ENCODE assay signal across 8 cellular contexts in the genomic region with DNA sequence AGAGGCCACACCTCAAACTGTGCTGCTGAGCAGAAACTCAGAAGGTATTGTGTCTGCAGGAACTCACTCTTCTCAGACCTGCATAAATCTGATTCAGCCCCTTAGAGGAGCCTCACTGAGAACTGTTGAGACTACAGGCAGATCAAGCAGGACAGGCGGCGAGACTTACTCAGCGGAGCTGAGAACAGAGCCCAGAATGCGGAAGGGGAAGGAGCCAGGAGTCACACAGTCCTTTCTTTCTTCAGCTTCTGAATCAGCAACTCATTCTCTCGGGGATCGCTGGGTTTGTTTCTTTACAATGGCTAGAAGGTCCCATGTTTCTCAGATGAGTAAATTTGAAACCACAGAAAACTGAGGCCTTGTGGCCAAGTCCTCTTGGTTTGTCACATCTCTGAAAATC. TPM values are rescaled to one million over a fixed set of nuclear protein-coding genes. Genes with fewer than 3 reads are reported as not detected.
DNase-seq lines count a peak whose midpoint lies in the region; ATAC-seq and TF ChIP-seq lines count a peak whose summit lies in the region.

No MANE protein-coding gene starts in this region.

- H3K36me3 ChIP-seq in parathyroid adenoma (ENCODE audit: control insufficient read depth, insufficient read depth, low read length): no peaks in the 10 kb centered on the region

- H3K79me2 ChIP-seq in parathyroid adenoma: no peaks in the 10 kb centered on the region

- H3K4me1 ChIP-seq in parathyroid adenoma: peaks cover 29% of the 10 kb centered on the region

- no peak overlapping the region for H3K9ac ChIP-seq in parathyroid adenoma

- peak overlapping the region; percentile 81 for H2AFZ ChIP-seq in parathyroid adenoma

- ATAC-seq in HG02973 (IDR thresholded peaks at IDR 0.05; ENCODE audit: unreplicated experiment) (peak; percentile 97), SK-N-SH treated with all-trans-retinoic acid at 6 μM for 48 hours (peak; percentile 68)

- TF ChIP-seq CTCF in fibroblast of pulmonary artery (IDR thresholded peaks at IDR 0.05; ENCODE audit: low read length, missing control alignments): no peak
- TF ChIP-seq CTCF in parathyroid adenoma (IDR thresholded peaks at IDR 0.05): no peak

- H3K27ac ChIP-seq in parathyroid adenoma: peak overlapping the region; percentile 84

- H3K9me3 ChIP-seq in parathyroid adenoma (ENCODE audit: control insufficient read depth, low read length): no peaks in the 10 kb centered on the region

- H3K27me3 ChIP-seq in parathyroid adenoma (ENCODE audit: control insufficient read depth, insufficient read depth, low read length): no peaks in the 10 kb centered on the region

- H3K4me3 ChIP-seq in fibroblast of pulmonary artery (replicated peaks; ENCODE audit: low read depth, low read length): no peak overlapping the region
- no peak overlapping the region for H3K4me3 ChIP-seq in parathyroid adenoma (ENCODE audit: low read depth, low read length)

- DNase-seq in stimulated activated naive CD4-positive, alpha-beta T cell treated with Interleukin-2 at 50 U/mL for 16 hours (lab: John Stamatoyannopoulos, UW): peak; percentile 22
- DNase-seq in stimulated activated naive CD4-positive, alpha-beta T cell (lab: John Stamatoyannopoulos, UW): no peak
- DNase-seq in fibroblast of pulmonary artery (ENCODE audit: low read depth) (peak; percentile 87), A172 (ENCODE audit: low spot score) (no peak), NCI-H1105 treated with DMSO at 0.1 percent for 48 hours (lab: John Stamatoyannopoulos, UW) (no peak)

- H3K4me2 ChIP-seq in parathyroid adenoma (ENCODE audit: low read length): no peak overlapping the region

TF ChIP-seq in SK-N-SH treated with all-trans-retinoic acid at 6 μM for 48 hours, 23 proteins besides CTCF, POLR2A, EP300 and RAD21:
- TF ChIP-seq POU6F1 (CRISPR knock-in tag; IDR thresholded peaks at IDR 0.05; ENCODE audit: borderline replicate concordance, low read depth): no peak
- TF ChIP-seq ARNTL (CRISPR knock-in tag; IDR thresholded peaks at IDR 0.05; ENCODE audit: borderline replicate concordance, low read depth): no peak
- TF ChIP-seq CSDC2 (CRISPR knock-in tag; IDR thresholded peaks at IDR 0.05): no peak
- TF ChIP-seq BACH2 (CRISPR knock-in tag; IDR thresholded peaks at IDR 0.05; ENCODE audit: borderline replicate concordance): no peak
- TF ChIP-seq ZNF565 (CRISPR knock-in tag; conservative IDR thresholded peaks at IDR 0.05; ENCODE audit: low read depth): no peak
- TF ChIP-seq ZFP30 (CRISPR knock-in tag; IDR thresholded peaks at IDR 0.05): no peak
- no peak for TF ChIP-seq RARB (CRISPR knock-in tag; IDR thresholded peaks at IDR 0.05)
- TF ChIP-seq TOX (CRISPR knock-in tag; IDR thresholded peaks at IDR 0.05; ENCODE audit: borderline replicate concordance): no peak
- TF ChIP-seq ISL1 (CRISPR knock-in tag; IDR thresholded peaks at IDR 0.05): no peak
- TF ChIP-seq CSRNP3 (CRISPR knock-in tag; IDR thresholded peaks at IDR 0.05): no peak
- no peak for TF ChIP-seq SNAI2 (CRISPR knock-in tag; IDR thresholded peaks at IDR 0.05)
- no peak for TF ChIP-seq ZC3H10 (CRISPR knock-in tag; IDR thresholded peaks at IDR 0.05)
- TF ChIP-seq, protein P1, sequence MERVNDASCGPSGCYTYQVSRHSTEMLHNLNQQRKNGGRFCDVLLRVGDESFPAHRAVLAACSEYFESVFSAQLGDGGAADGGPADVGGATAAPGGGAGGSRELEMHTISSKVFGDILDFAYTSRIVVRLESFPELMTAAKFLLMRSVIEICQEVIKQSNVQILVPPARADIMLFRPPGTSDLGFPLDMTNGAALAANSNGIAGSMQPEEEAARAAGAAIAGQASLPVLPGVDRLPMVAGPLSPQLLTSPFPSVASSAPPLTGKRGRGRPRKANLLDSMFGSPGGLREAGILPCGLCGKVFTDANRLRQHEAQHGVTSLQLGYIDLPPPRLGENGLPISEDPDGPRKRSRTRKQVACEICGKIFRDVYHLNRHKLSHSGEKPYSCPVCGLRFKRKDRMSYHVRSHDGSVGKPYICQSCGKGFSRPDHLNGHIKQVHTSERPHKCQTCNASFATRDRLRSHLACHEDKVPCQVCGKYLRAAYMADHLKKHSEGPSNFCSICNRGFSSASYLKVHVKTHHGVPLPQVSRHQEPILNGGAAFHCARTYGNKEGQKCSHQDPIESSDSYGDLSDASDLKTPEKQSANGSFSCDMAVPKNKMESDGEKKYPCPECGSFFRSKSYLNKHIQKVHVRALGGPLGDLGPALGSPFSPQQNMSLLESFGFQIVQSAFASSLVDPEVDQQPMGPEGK (CRISPR knock-in tag; IDR thresholded peaks at IDR 0.05; ENCODE audit: borderline replicate concordance): no peak
- TF ChIP-seq OSR1 (CRISPR knock-in tag; IDR thresholded peaks at IDR 0.05): no peak
- TF ChIP-seq PPARA (CRISPR knock-in tag; IDR thresholded peaks at IDR 0.05; ENCODE audit: borderline replicate concordance): no peak
- TF ChIP-seq ZNF8 (CRISPR knock-in tag; IDR thresholded peaks at IDR 0.05): no peak
- TF ChIP-seq ESRRG (CRISPR knock-in tag; IDR thresholded peaks at IDR 0.05): no peak
- no peak for TF ChIP-seq TSHZ2 (CRISPR knock-in tag; IDR thresholded peaks at IDR 0.05)
- TF ChIP-seq ZNF70 (CRISPR knock-in tag; IDR thresholded peaks at IDR 0.05): no peak
- TF ChIP-seq GLIS3 (CRISPR knock-in tag; IDR thresholded peaks at IDR 0.05): no peak

RNA-seq across cellular contexts. Expression of gene EMP1, which starts 23.0 kb away (rescaled TPM):
- 28.7 and 41.0 TPM in 2 replicates for total RNA-seq in A172 (2014; rRNA removed; shearing (Covaris generic))

Comparison
In these comparisons a context has a peak if more than half of its experiments do, and no peak if none do; other contexts are left out.
1. DNase-seq: peak in stimulated activated naive CD4-positive, alpha-beta T cell treated with Interleukin-2 at 50 U/mL for 16 hours (single experiment) and fibroblast of pulmonary artery (single experiment); none in stimulated activated naive CD4-positive, alpha-beta T cell (0 of 6), A172 (single experiment) and NCI-H1105 treated with DMSO at 0.1 percent for 48 hours (single experiment).